8 cellular contexts compared by ENCODE assay signal in the genomic region with DNA sequence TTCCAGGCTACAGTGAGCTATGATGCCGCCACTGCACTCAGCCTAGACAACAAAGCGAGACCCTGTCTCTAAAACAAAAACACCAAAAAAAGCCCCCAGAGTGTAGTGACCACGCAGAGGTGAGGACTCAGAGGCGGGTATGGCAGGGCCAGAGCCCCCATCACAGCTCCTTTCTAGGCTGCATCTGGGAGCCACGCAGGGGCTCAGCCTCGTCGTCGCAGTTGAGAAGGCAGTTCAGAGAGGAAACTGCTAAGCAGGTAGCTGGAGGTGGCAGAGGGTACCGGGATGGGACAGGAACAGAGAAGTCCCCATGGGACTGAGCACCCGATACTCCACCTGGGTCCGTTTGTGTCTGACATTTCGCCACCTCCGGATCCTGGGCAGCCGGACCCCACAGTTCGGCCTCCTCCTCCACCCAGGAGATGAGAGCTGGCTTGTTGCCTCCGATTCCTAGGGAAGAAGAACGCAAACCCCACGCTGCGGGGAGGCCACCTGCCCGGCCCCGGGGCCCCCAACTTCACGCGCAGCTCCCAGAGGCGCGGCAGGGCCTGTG. TPM values are rescaled to one million over a fixed set of nuclear protein-coding genes. Genes with fewer than 3 reads are reported as not detected.
DNase-seq lines count a peak whose midpoint lies in the region; ATAC-seq, FAIRE-seq and TF ChIP-seq lines count a peak whose summit lies in the region.

No MANE protein-coding gene starts in this region.

- peak overlapping the region; percentile 93 for H3K27ac Mint-ChIP-seq in T-cell

- H3K79me2 ChIP-seq in HCT116 (ENCODE audit: insufficient read depth, low read length): peaks cover 14% of the 10 kb centered on the region; the same call in 1 of the 2 replicates

- DNase-seq in HCT116 (ENCODE audit: low read depth, low spot score): no peak
- peak in 9 of 34 experiments; percentile 5 to 38 (median 20) for DNase-seq in T-cell
- DNase-seq in HK-2 (ENCODE audit: unreplicated experiment): no peak
- no peak for DNase-seq in HTR-8/SVneo (ENCODE audit: insufficient read length, low spot score)
- DNase-seq in NK-92 (lab: John Stamatoyannopoulos, UW; ENCODE audit: unreplicated experiment): no peak

- no TSS peak for BruUV-seq in HCT116 (replicated peaks; lab: Mats Ljungman, UMichigan)

- peak overlapping the region; percentile 84 to 89 (median 88) for H3K4me3 Mint-ChIP-seq in T-cell

- no peak for TF ChIP-seq POLR2A in HCT116 (IDR thresholded peaks at IDR 0.05; ENCODE audit: borderline replicate concordance, extremely low read depth, insufficient read depth, insufficient read length)

- H3K4me2 ChIP-seq in HCT116 (ENCODE audit: low read length): peak overlapping the region; percentile 93

- RAD21 ChIA-PET in HCT116 (lab: Charles Lee; ENCODE audit: low non-redundant PET in 1 of 2, low total read pairs in 2 of 2, uncharacterized antibody in 2 of 2, unreplicated experiment in 2 of 2): interaction anchor here in 1 of 2 experiments (1.2 kb wide), 1 partner anchor 22 kb away, joined by 4 read pairs; a partner anchor contains a TSS

- no peak for TF ChIP-seq RAD21 in HCT116 (IDR thresholded peaks at IDR 0.05; ENCODE audit: low read depth)

- H3K9me2 ChIP-seq in HCT116 (ENCODE audit: insufficient read depth): no peaks in the 10 kb centered on the region

- intact Hi-C loops in HCT116 (cut with micrococcal nuclease): no loop called here

- ATAC-seq in HCT116: peak; percentile 4; the same call in 1 of the 2 replicates
- ATAC-seq in T-cell (replicated peaks in 1 of 4): peak in 1 of 4 experiments; percentile 2

- CTCF ChIA-PET in HCT116 (lab: Charles Lee) (interaction anchor here (0.7 to 1.3 kb wide), 2 partner anchors 22 to 128 kb away, joined by 3 to 4 read pairs; a partner anchor contains a TSS), T-cell (lab: Charles Lee) (interaction anchor here (1.1 to 2.9 kb wide), 5 partner anchors 15 to 93 kb away, joined by 3 to 46 read pairs (median 5); a partner anchor contains a TSS)

- H3K9me3 ChIP-seq in ES-I3 (ENCODE audit: control insufficient read depth, insufficient read depth, low read length) (no peaks in the 10 kb centered on the region), HCT116 (ENCODE audit: control insufficient read depth in 1 of 2, insufficient read depth in 1 of 2, low read depth in 1 of 2, low read length in 2 of 2) (no peaks in the 10 kb centered on the region), esophagus (ENCODE audit: control insufficient read depth in 2 of 2, insufficient read depth in 1 of 2, low read depth in 1 of 2, low read length in 1 of 2) (no peaks in the 10 kb centered on the region), neuron (ENCODE audit: low read length) (peaks cover 3% of the 10 kb centered on the region)

- no peaks in the 10 kb centered on the region for H3K27me3 Mint-ChIP-seq in T-cell

- peaks cover 16% of the 10 kb centered on the region for H3K36me3 Mint-ChIP-seq in T-cell

- WGBS in esophagus, 2 donors: 7 to 8% methylated on average over 25 of the region's 25 CpGs

- H2AFZ ChIP-seq in HCT116 (ENCODE audit: low read depth, low read length, poor library complexity, severe bottlenecking): no peak overlapping the region
- H2AFZ ChIP-seq in neuron (ENCODE audit: low read depth, low read length): peak overlapping the region; percentile 87

- no peak for FAIRE-seq in HTR-8/SVneo (lab: Jason Lieb, UNC)

- no peaks in the 10 kb centered on the region; the same call in 1 of the 2 replicates for H3K36me3 ChIP-seq in ES-I3 (ENCODE audit: insufficient read depth, low read length)
- H3K36me3 ChIP-seq in HCT116 (ENCODE audit: control insufficient read depth in 1 of 2, insufficient read depth in 2 of 2, low read length in 2 of 2): peaks cover 4% of the 10 kb centered on the region in 2 experiments; a peak in 2 of 4 replicates
- peaks cover 3 to 15% of the 10 kb centered on the region in 2 donors for H3K36me3 ChIP-seq in esophagus (ENCODE audit: control insufficient read depth in 2 of 2, insufficient read depth in 2 of 2, low read length in 1 of 2)
- H3K36me3 ChIP-seq in neuron (ENCODE audit: insufficient read depth, low read length): peaks cover 28% of the 10 kb centered on the region

- peak overlapping the region; percentile 79 to 94 for H3K4me3 ChIP-seq in HCT116 (replicated peaks in 1 of 2; ENCODE audit: low read depth in 1 of 2, low read length in 2 of 2)
- peak overlapping the region; percentile 80 to 90 for H3K4me3 ChIP-seq in esophagus (ENCODE audit: low read depth in 1 of 2, low read length in 2 of 2)
- peak overlapping the region; percentile 91 for H3K4me3 ChIP-seq in neuron (ENCODE audit: low read length)

- H3K9me3 Mint-ChIP-seq in T-cell: no peaks in the 10 kb centered on the region

- H3K27me3 ChIP-seq in HCT116 (ENCODE audit: insufficient read depth, low read length): no peaks in the 10 kb centered on the region
- no peaks in the 10 kb centered on the region for H3K27me3 ChIP-seq in esophagus (ENCODE audit: control insufficient read depth in 1 of 2, insufficient read depth in 2 of 2, low read length in 2 of 2)
- no peaks in the 10 kb centered on the region for H3K27me3 ChIP-seq in neuron (ENCODE audit: insufficient read depth, low read length)

- H3K9ac ChIP-seq in ES-I3 (ENCODE audit: low read depth, low read length): peak overlapping the region; percentile 79
- peak overlapping the region; percentile 93 for H3K9ac ChIP-seq in HCT116 (ENCODE audit: low read length)

- POLR2A ChIA-PET in HCT116 (lab: Charles Lee): interaction anchor here (1.9 to 2.4 kb wide), 3 partner anchors 14 to 128 kb away, joined by 3 to 21 read pairs (median 20); a partner anchor contains a TSS
- POLR2A ChIA-PET in T-cell (lab: Charles Lee): interaction anchor here (0.5 to 1.1 kb wide), 5 partner anchors 15 to 486 kb away, joined by 3 to 4 read pairs (median 4); a partner anchor contains a TSS

- H3K4me1 Mint-ChIP-seq in T-cell: peaks cover 44 to 58% (median 55%) of the 10 kb centered on the region in 3 donors

- TF ChIP-seq CTCF in HCT116 (IDR thresholded peaks at IDR 0.05 in 2 of 3, conservative IDR thresholded peaks at IDR 0.05 in 1 of 3; ENCODE audit: borderline replicate concordance in 1 of 3, insufficient read depth in 1 of 3, low read depth in 2 of 3, low read length in 2 of 3): no peak

- H3K27ac ChIP-seq in HCT116 (ENCODE audit: low read depth, low read length) (peak overlapping the region; percentile 85), esophagus (ENCODE audit: low read depth in 2 of 2, low read length in 1 of 2) (peak overlapping the region; percentile 94 to 95)

- H3K4me1 ChIP-seq in ES-I3 (ENCODE audit: insufficient read depth, low read length) (no peaks in the 10 kb centered on the region), HCT116 (ENCODE audit: control insufficient read depth in 1 of 2, insufficient read depth in 2 of 2, low read length in 2 of 2) (peaks cover 10 to 21% of the 10 kb centered on the region in 2 experiments), esophagus (ENCODE audit: control insufficient read depth in 2 of 2, insufficient read depth in 2 of 2, low read length in 1 of 2) (peaks cover 3 to 5% of the 10 kb centered on the region in 2 donors), neuron (ENCODE audit: insufficient read depth, low read length) (peaks cover 12% of the 10 kb centered on the region)

- no peaks in the 10 kb centered on the region for H4K20me1 ChIP-seq in HCT116 (ENCODE audit: insufficient read depth)

TF ChIP-seq in HCT116, 20 proteins besides CTCF, POLR2A, EP300 and RAD21 (continues in another document):
- TF ChIP-seq JUND (IDR thresholded peaks at IDR 0.05) (no peak), EZH2 (IDR thresholded peaks at IDR 0.05) (no peak), ZNF274 (IDR thresholded peaks at IDR 0.05; ENCODE audit: low read depth, low read length) (no peak)
- TF ChIP-seq, protein P1, sequence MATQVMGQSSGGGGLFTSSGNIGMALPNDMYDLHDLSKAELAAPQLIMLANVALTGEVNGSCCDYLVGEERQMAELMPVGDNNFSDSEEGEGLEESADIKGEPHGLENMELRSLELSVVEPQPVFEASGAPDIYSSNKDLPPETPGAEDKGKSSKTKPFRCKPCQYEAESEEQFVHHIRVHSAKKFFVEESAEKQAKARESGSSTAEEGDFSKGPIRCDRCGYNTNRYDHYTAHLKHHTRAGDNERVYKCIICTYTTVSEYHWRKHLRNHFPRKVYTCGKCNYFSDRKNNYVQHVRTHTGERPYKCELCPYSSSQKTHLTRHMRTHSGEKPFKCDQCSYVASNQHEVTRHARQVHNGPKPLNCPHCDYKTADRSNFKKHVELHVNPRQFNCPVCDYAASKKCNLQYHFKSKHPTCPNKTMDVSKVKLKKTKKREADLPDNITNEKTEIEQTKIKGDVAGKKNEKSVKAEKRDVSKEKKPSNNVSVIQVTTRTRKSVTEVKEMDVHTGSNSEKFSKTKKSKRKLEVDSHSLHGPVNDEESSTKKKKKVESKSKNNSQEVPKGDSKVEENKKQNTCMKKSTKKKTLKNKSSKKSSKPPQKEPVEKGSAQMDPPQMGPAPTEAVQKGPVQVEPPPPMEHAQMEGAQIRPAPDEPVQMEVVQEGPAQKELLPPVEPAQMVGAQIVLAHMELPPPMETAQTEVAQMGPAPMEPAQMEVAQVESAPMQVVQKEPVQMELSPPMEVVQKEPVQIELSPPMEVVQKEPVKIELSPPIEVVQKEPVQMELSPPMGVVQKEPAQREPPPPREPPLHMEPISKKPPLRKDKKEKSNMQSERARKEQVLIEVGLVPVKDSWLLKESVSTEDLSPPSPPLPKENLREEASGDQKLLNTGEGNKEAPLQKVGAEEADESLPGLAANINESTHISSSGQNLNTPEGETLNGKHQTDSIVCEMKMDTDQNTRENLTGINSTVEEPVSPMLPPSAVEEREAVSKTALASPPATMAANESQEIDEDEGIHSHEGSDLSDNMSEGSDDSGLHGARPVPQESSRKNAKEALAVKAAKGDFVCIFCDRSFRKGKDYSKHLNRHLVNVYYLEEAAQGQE (IDR thresholded peaks at IDR 0.05; ENCODE audit: low read depth): no peak

RNA-seq across cellular contexts. Expression of a gene that starts 0.7 kb away (rescaled TPM):
- total RNA-seq in HCT116 (2021; ENCODE audit: unreplicated experiment) (9.1 TPM), T-cell (10 to 100 TPM; 14.9 to 33.9 (median 27.3) TPM)
- polyA plus RNA-seq in HCT116 (2012): 2.5 and 4.0 TPM in 2 replicates
- polyA plus RNA-seq in esophagus: 1 to 10 TPM; 2.7 to 3.1 TPM

RNA-seq across cellular contexts. Expression of a gene that starts 14.0 kb away (rescaled TPM):
- total RNA-seq in HCT116 (2021; ENCODE audit: unreplicated experiment): 3.6 TPM
- 1.8 and 2.3 TPM in 2 replicates for polyA plus RNA-seq in HCT116 (2012)
- total RNA-seq in T-cell: 10 to 100 TPM; 11.9 to 25.9 (median 20.7) TPM
- polyA plus RNA-seq in esophagus: 10 to 100 TPM in 1 of 2 donors, 1 to 10 TPM in 1; 8.4 to 16.3 TPM

RNA-seq across cellular contexts. Expression of a gene that starts 22.8 kb away (rescaled TPM):
- total RNA-seq in HCT116 (2021; ENCODE audit: unreplicated experiment): 2.1 TPM
- 0.67 and 1.6 TPM in 2 replicates for polyA plus RNA-seq in HCT116 (2012)
- 10 to 100 TPM in 3 of 5 donors, 1 to 10 TPM in 2; 6.8 to 17.4 (median 14.2) TPM for total RNA-seq in T-cell
- 1 to 10 TPM; 4.4 to 4.5 TPM for polyA plus RNA-seq in esophagus

RNA-seq across cellular contexts. Expression of a gene that starts 28.0 kb away (rescaled TPM):
- 0.15 TPM for total RNA-seq in HCT116 (2021; ENCODE audit: unreplicated experiment)
- polyA plus RNA-seq in HCT116 (2012): 0.03 and 0.04 TPM in 2 replicates
- 10 to 100 TPM; 11.7 to 30.9 (median 26.6) TPM for total RNA-seq in T-cell
- polyA plus RNA-seq in esophagus: 1 to 10 TPM; 3.2 to 5.9 TPM

RNA-seq across cellular contexts. Expression of a gene that starts 31.1 kb away (rescaled TPM):
- total RNA-seq in HCT116 (2021; ENCODE audit: unreplicated experiment) (48.8 TPM), T-cell (1 to 10 TPM; 5.0 to 8.3 (median 7.2) TPM)
- 47.0 and 49.7 TPM in 2 replicates for polyA plus RNA-seq in HCT116 (2012)
- 10 to 100 TPM; 15.2 to 29.4 TPM for polyA plus RNA-seq in esophagus
